Comparison of ENCODE assay signal across 8 cellular contexts in genomic region chr16:31471875-31472558, GRCh38.
DNase-seq lines count a peak whose midpoint lies in the region; ATAC-seq and TF ChIP-seq lines count a peak whose summit lies in the region.

TGFB1I1 (plus strand) TSS chr16:31472152; CDS start chr16:31472189, 37 bp downstream.

- no peak for TF ChIP-seq CTCF in coronary artery (IDR thresholded peaks at IDR 0.05)

- H3K27me3 ChIP-seq in layer of hippocampus (ENCODE audit: control insufficient read depth, insufficient read depth, low read length) = peaks cover 3% of the 10 kb centered on the region

- ATAC-seq in HG03097 (IDR thresholded peaks at IDR 0.05; ENCODE audit: low FRiP score, unreplicated experiment) (no peak), GM21381 (IDR thresholded peaks at IDR 0.05; ENCODE audit: unreplicated experiment) (no peak)

- DNase-seq in GM03348 (ENCODE audit: low spot score) (peak; percentile 94), NCI-H510A (lab: John Stamatoyannopoulos, UW) (peak; percentile 16), coronary artery (ENCODE audit: low spot score) (peak; percentile 89), stromal cell of bone marrow (ENCODE audit: low read depth) (peak; percentile 45), NCI-H1694 treated with DMSO at 0.1 percent for 48 hours (lab: John Stamatoyannopoulos, UW) (no peak)

- H3K27ac ChIP-seq in coronary artery (peak within 1 kb of the TSS; percentile 78 to 97), layer of hippocampus (ENCODE audit: low read depth, low read length) (peak within 1 kb of the TSS; percentile 65)

- H3K4me3 ChIP-seq in coronary artery = peak within 1 kb of the TSS; percentile 80
